20 cellular contexts compared by ENCODE assay signal in the genomic region with DNA sequence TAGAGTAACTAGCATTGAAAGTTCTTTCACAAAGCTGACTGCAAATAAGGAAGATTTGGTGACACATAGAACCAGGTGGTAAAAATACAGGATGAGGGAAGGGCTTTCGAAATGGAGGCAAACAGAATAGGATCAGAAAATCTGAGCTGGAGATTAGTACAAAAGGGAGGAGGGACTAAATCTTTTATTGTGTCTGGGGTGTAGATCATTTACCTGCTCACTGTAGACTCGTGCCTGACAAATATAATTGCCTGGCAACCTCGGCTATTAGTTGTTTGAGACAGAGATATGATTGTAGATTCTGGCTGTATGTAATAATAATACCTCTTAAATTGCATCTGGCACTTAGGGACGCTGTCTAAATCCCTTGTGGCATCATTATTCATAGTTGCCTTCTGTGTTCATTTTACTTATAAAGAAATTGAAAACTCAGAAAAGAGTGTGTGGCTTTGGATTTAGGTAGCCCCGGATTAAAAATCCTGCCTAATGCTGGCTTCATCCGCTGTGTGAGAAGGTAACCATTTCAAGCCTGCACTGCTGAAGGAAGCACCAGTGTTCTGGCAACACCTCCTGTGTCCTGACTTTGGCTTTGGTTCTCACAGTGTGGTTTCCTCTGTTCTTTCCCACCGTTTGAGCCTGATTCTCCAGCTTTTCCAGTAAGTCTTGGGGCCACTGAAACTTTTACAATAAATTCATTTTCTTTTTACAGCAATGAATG. TPM values are rescaled to one million over a fixed set of nuclear protein-coding genes. Genes with fewer than 3 reads are reported as not detected.
DNase-seq lines count a peak whose midpoint lies in the region; ATAC-seq and TF ChIP-seq lines count a peak whose summit lies in the region.
"Had no signal": no experiment of that assay in that cellular context is flagged by ENCODE, and none has a peak within 500 bp of the region (broad histone marks: within the 10 kb centered on the region; RNA-seq: fewer than 3 reads in every experiment).

No MANE protein-coding gene starts in this region.

- H3K27me3 ChIP-seq in ACC112 (ENCODE audit: insufficient read depth, low read length) (peaks cover 4% of the 10 kb centered on the region; the same call in 1 of the 2 replicates), uterus (no peaks in the 10 kb centered on the region)
- H3K27me3 ChIP-seq in CD8-positive, alpha-beta memory T cell (ENCODE audit: insufficient read depth, low read length, poor library complexity, severe bottlenecking) = no peaks in the 10 kb centered on the region
- H3K27me3 ChIP-seq: neural progenitor cell, Peyer's patch, spleen had no signal

- no peak overlapping the region for H3K4me3 Mint-ChIP-seq in CD8-positive, alpha-beta memory T cell
- H3K4me3 Mint-ChIP-seq: activated B cell treated with CpG ODN at 0.5 μM for 24 hours; activated naive CD4-positive, alpha-beta T cell treated with anti-CD3 and anti-CD28 coated beads, Interleukin-2, amount 50 U/mL, for 24 hours; activated T-cell treated with anti-CD3 and anti-CD28 coated beads, Interleukin-2, amount 50 U/mL, for 4 hours; neural progenitor cell; T-helper 2 cell treated with Interferon-gamma antibody and Interleukin-4, amounts not matched to agents 5 μg/mL and 100 μg/mL, for 36 hours had no signal

- no peak overlapping the region for H3K27ac Mint-ChIP-seq in CD8-positive, alpha-beta memory T cell
- H3K27ac Mint-ChIP-seq: activated B cell treated with CpG ODN at 0.5 μM for 24 hours; activated naive CD4-positive, alpha-beta T cell treated with anti-CD3 and anti-CD28 coated beads, Interleukin-2, amount 50 U/mL, for 24 hours; neural progenitor cell; T-helper 2 cell treated with Interferon-gamma antibody and Interleukin-4, amounts not matched to agents 5 μg/mL and 100 μg/mL, for 36 hours had no signal

- TF ChIP-seq POLR2A in uterus (IDR thresholded peaks at IDR 0.05) = no peak

- H3K4me1 Mint-ChIP-seq in CD8-positive, alpha-beta memory T cell = peaks cover 0 to 4% (median 0%) of the 10 kb centered on the region in 3 donors
- H3K4me1 Mint-ChIP-seq: neural progenitor cell had no signal

- H3K9me3 Mint-ChIP-seq in CD8-positive, alpha-beta memory T cell = no peaks in the 10 kb centered on the region
- H3K9me3 Mint-ChIP-seq: activated B cell treated with CpG ODN at 0.5 μM for 24 hours; activated naive CD4-positive, alpha-beta T cell treated with anti-CD3 and anti-CD28 coated beads, Interleukin-2, amount 50 U/mL, for 24 hours; activated T-cell treated with anti-CD3 and anti-CD28 coated beads, Interleukin-2, amount 50 U/mL, for 4 hours; neural progenitor cell; T-helper 2 cell treated with Interferon-gamma antibody and Interleukin-4, amounts not matched to agents 5 μg/mL and 100 μg/mL, for 36 hours had no signal

- H3K4me1 ChIP-seq in ACC112 (ENCODE audit: control insufficient read depth, insufficient read depth, low read length, unreplicated experiment) (no peaks in the 10 kb centered on the region), uterus (no peaks in the 10 kb centered on the region)
- H3K4me1 ChIP-seq in CD8-positive, alpha-beta memory T cell (ENCODE audit: insufficient read depth, low read length) = no peaks in the 10 kb centered on the region
- H3K4me1 ChIP-seq: A549, neural progenitor cell, Peyer's patch had no signal

- no peaks in the 10 kb centered on the region for H3K36me3 Mint-ChIP-seq in CD8-positive, alpha-beta memory T cell
- H3K36me3 Mint-ChIP-seq: activated naive CD4-positive, alpha-beta T cell treated with anti-CD3 and anti-CD28 coated beads, Interleukin-2, amount 50 U/mL, for 24 hours; neural progenitor cell had no signal

- peak overlapping the region; percentile 45 for H2AFZ ChIP-seq in ACC112 (ENCODE audit: low read length, unreplicated experiment)
- H2AFZ ChIP-seq: neural progenitor cell had no signal

- H3K4me3 ChIP-seq in ACC112 (ENCODE audit: low read depth, low read length) (no peak overlapping the region), uterus (no peak overlapping the region)
- H3K4me3 ChIP-seq in CD8-positive, alpha-beta memory T cell (ENCODE audit: low read length) = no peak overlapping the region
- H3K4me3 ChIP-seq: A549, neural progenitor cell, Peyer's patch, spleen had no signal

- H3K79me2 ChIP-seq in ACC112 (ENCODE audit: control insufficient read depth, insufficient read depth, low read length, unreplicated experiment) = no peaks in the 10 kb centered on the region

- H3K27ac ChIP-seq in ACC112 (ENCODE audit: low read depth, low read length) = no peak overlapping the region
- H3K27ac ChIP-seq in CD8-positive, alpha-beta memory T cell (ENCODE audit: low read depth, low read length) = no peak overlapping the region
- H3K27ac ChIP-seq in uterus = no peak overlapping the region
- H3K27ac ChIP-seq: A549, neural progenitor cell, Peyer's patch, spleen had no signal

- CTCF ChIA-PET in CD8-positive, alpha-beta memory T cell (lab: Charles Lee) = interaction anchor here (0.7 to 1.2 kb wide), 3 partner anchors 9 to 30 kb away, joined by 3 read pairs; no protein-coding TSS in a partner anchor

- TF ChIP-seq CTCF in omental fat pad (IDR thresholded peaks at IDR 0.05) (no peak), GM20000 (IDR thresholded peaks at IDR 0.05; ENCODE audit: extremely low read depth, missing control alignments) (no peak), uterus (IDR thresholded peaks at IDR 0.05) (no peak)

- POLR2A ChIA-PET in CD8-positive, alpha-beta memory T cell (lab: Charles Lee) = interaction anchor here (0.6 kb wide), 1 partner anchor 240 kb away, joined by 7 read pairs; no protein-coding TSS in a partner anchor

- intact Hi-C loops in uterus (cut with DNase I; ENCODE audit: low total_unique reads) = no loop called here

- DNase-seq in NCI-H1417 (lab: John Stamatoyannopoulos, UW) (peak in 2 of 3 experiments; percentile 62 to 89), NCI-H2227 treated with DMSO at 0.1 percent for 48 hours (lab: John Stamatoyannopoulos, UW) (peak; percentile 8), dermis blood vessel endothelial cell (peak; percentile 12), omental fat pad (ENCODE audit: low spot score) (no peak), GM20000 (ENCODE audit: low spot score) (no peak), uterus (no peak)
- DNase-seq in CD8-positive, alpha-beta memory T cell = no peak
- DNase-seq: activated B cell treated with CpG ODN at 0.5 μM for 24 hours; activated T-cell treated with anti-CD3 and anti-CD28 coated beads, Interleukin-2, amount 50 U/mL, for 4 hours; C1 segment of cervical spinal cord; left ventricle myocardium superior; NCI-H526 treated with DMSO at 0.1 percent for 48 hours; Peyer's patch; spleen; stimulated activated CD4-positive, alpha-beta T cell treated with anti-CD3 and anti-CD28 coated beads, Interleukin-4, amount 100 ng/mL, for 4 hours had no signal

- H3K27me3 Mint-ChIP-seq in CD8-positive, alpha-beta memory T cell = peaks cover 9 to 14% of the 10 kb centered on the region in 2 donors
- H3K27me3 Mint-ChIP-seq: activated B cell treated with CpG ODN at 0.5 μM for 24 hours; activated naive CD4-positive, alpha-beta T cell treated with anti-CD3 and anti-CD28 coated beads, Interleukin-2, amount 50 U/mL, for 24 hours had no signal

- H3K9me3 ChIP-seq in CD8-positive, alpha-beta memory T cell (ENCODE audit: low read length) = no peaks in the 10 kb centered on the region
- no peaks in the 10 kb centered on the region for H3K9me3 ChIP-seq in uterus
- H3K9me3 ChIP-seq: A549, Peyer's patch, spleen had no signal

- no peaks in the 10 kb centered on the region for H3K36me3 ChIP-seq in ACC112 (ENCODE audit: insufficient read depth, low read length)
- H3K36me3 ChIP-seq in CD8-positive, alpha-beta memory T cell (ENCODE audit: insufficient read depth, low read length) = no peaks in the 10 kb centered on the region
- H3K36me3 ChIP-seq in uterus = no peaks in the 10 kb centered on the region
- H3K36me3 ChIP-seq: neural progenitor cell, Peyer's patch, spleen had no signal

- no peak for ATAC-seq in omental fat pad (ENCODE audit: low FRiP score)
- ATAC-seq: A549; activated T-cell treated with anti-CD3 and anti-CD28 coated beads, Interleukin-2, amount 50 U/mL, for 4 hours; left ventricle myocardium superior had no signal

RNA-seq across cellular contexts. Expression of gene GPR160, which starts 25.0 kb away (rescaled TPM):
- total RNA-seq in dermis blood vessel endothelial cell = 7.7 and 11.2 TPM in 2 replicates
- total RNA-seq in omental fat pad = 10 to 100 TPM in 2 of 4 donors, 1 to 10 TPM in 2; 1.4 to 27.7 (median 9.4) TPM
- total RNA-seq in CD8-positive, alpha-beta memory T cell = 1 to 10 TPM; 2.9 TPM
- 6.2 TPM for polyA plus RNA-seq in CD8-positive, alpha-beta memory T cell
- total RNA-seq in uterus = 10 to 100 TPM in 1 of 4 donors, 1 to 10 TPM in 2, not detected in 1; 2.6 to 21.0 (median 8.6) TPM

RNA-seq across cellular contexts. Expression of gene SEC62, which starts 46.2 kb away (rescaled TPM):
- 46.8 and 60.7 TPM in 2 replicates for total RNA-seq in dermis blood vessel endothelial cell
- 10 to 100 TPM; 56.0 to 71.5 (median 67.2) TPM for total RNA-seq in omental fat pad
- 10 to 100 TPM; 66.7 to 68.3 TPM for total RNA-seq in CD8-positive, alpha-beta memory T cell
- 190 TPM for polyA plus RNA-seq in CD8-positive, alpha-beta memory T cell
- 100 to 1,000 TPM in 1 of 4 donors, 10 to 100 TPM in 3; 20.0 to 195 (median 65.2) TPM for total RNA-seq in uterus

Comparison
In these comparisons a context has a peak if more than half of its experiments do, and no peak if none do; other contexts are left out.
1. DNase-seq: peak in NCI-H1417 (2 of 3), NCI-H2227 treated with DMSO at 0.1 percent for 48 hours (single experiment) and dermis blood vessel endothelial cell (single experiment); none in omental fat pad (single experiment), GM20000 (single experiment), CD8-positive, alpha-beta memory T cell (0 of 5) and uterus (0 of 2).